ENCODE assay signal across 2 cellular contexts in the genomic region with DNA sequence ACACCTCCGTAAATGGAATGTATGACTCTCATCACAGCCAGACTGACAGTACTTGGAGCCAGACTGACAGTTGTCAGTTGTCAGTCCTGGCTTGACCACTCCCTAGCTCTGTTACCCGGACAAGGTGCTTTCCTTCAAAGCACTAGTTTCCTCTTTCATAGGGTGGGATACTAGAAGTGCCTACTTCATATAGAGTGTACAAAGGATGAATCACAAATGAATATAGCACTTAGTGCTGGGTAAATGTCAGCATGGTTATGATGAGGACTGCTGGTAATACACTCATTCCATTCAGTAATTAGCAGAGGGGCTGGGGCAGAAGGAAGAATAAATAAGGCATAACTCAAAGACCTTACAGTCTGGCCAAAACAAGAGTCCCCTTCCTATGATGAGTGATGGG.
TF ChIP-seq lines count a peak whose summit lies in the region.

No MANE protein-coding gene starts in this region.

TF ChIP-seq in IMR-90, 13 proteins besides CTCF, POLR2A, EP300 and RAD21:
- TF ChIP-seq, protein P1, sequence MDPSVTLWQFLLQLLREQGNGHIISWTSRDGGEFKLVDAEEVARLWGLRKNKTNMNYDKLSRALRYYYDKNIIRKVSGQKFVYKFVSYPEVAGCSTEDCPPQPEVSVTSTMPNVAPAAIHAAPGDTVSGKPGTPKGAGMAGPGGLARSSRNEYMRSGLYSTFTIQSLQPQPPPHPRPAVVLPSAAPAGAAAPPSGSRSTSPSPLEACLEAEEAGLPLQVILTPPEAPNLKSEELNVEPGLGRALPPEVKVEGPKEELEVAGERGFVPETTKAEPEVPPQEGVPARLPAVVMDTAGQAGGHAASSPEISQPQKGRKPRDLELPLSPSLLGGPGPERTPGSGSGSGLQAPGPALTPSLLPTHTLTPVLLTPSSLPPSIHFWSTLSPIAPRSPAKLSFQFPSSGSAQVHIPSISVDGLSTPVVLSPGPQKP (IDR thresholded peaks at IDR 0.05; ENCODE audit: borderline replicate concordance, low read depth, low read length) = no peak
- TF ChIP-seq RCOR1 (IDR thresholded peaks at IDR 0.05; ENCODE audit: insufficient replicate concordance, low read length) (no peak), BHLHE40 (IDR thresholded peaks at IDR 0.05; ENCODE audit: low read depth, low read length) (no peak), CEBPB (IDR thresholded peaks at IDR 0.05; ENCODE audit: low read depth, low read length) (no peak), SMC3 (IDR thresholded peaks at IDR 0.05; ENCODE audit: low read depth, low read length) (no peak), MAFK (IDR thresholded peaks at IDR 0.05; ENCODE audit: low read depth, low read length) (no peak), RFX5 (IDR thresholded peaks at IDR 0.05; ENCODE audit: low read depth, low read length) (no peak), MXI1 (IDR thresholded peaks at IDR 0.05; ENCODE audit: borderline replicate concordance, low read depth, low read length) (no peak), FOS (IDR thresholded peaks at IDR 0.05; ENCODE audit: low read depth, low read length) (no peak), NFE2L2 (IDR thresholded peaks at IDR 0.05; ENCODE audit: low read depth, low read length) (no peak), MAZ (IDR thresholded peaks at IDR 0.05; ENCODE audit: borderline replicate concordance, low read depth, low read length) (no peak), CHD1 (IDR thresholded peaks at IDR 0.05; ENCODE audit: low read depth, low read length) (no peak)
- TF ChIP-seq, protein P2, sequence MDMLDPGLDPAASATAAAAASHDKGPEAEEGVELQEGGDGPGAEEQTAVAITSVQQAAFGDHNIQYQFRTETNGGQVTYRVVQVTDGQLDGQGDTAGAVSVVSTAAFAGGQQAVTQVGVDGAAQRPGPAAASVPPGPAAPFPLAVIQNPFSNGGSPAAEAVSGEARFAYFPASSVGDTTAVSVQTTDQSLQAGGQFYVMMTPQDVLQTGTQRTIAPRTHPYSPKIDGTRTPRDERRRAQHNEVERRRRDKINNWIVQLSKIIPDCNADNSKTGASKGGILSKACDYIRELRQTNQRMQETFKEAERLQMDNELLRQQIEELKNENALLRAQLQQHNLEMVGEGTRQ (IDR thresholded peaks at IDR 0.05; ENCODE audit: low read depth, low read length) = no peak

TF ChIP-seq in GM12891, 5 proteins besides CTCF, POLR2A, EP300 and RAD21:
- TF ChIP-seq TAF1 (IDR thresholded peaks at IDR 0.05; ENCODE audit: low read depth, low read length) (no peak), POU2F2 (IDR thresholded peaks at IDR 0.05; ENCODE audit: low read depth, low read length) (no peak), PAX5 (IDR thresholded peaks at IDR 0.05; ENCODE audit: insufficient read depth, low read length, severe bottlenecking) (no peak), SPI1 (IDR thresholded peaks at IDR 0.05; ENCODE audit: low read depth, low read length) (no peak), POLR2AphosphoS5 (IDR thresholded peaks at IDR 0.05; ENCODE audit: low read depth, low read length) (no peak)
TF ChIP-seq in GM12891: peak in this region for 0.
